In the genomic region with DNA sequence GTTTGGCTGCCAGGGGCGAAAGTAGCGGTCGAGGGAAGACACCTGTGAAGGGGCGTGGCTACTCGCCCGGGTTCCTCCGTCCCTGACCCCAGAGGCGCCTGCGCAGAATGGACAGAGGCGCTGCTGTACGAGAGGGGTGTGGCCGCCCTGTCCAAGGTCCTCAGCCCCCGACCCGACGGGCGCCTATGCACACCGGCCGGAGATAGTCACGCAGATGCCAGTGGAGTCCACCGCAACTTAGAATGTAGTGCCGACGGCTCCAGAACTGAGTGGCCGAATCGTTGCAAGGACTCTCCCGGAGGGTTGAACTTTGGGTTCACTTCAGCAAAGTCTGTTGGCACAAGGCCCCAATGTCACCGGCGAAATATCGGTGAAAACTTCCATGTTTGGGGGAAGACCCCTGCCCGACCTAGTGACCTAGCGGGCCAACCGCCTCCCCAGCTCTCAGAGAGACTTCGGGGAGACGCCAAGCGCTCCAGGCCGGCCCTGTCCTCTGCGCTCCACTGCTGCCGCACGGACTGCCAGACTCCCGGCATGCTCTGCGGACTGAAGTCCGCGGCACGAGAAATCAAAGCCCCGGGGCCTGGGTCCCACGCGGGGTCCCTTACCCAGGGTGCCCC, we compare ENCODE assay signal across 8 cellular contexts. TPM values are rescaled to one million over a fixed set of nuclear protein-coding genes. Genes with fewer than 3 reads are reported as not detected.
DNase-seq lines count a peak whose midpoint lies in the region; ATAC-seq and TF ChIP-seq lines count a peak whose summit lies in the region.

No MANE protein-coding gene starts in this region.

- peaks cover 7% of the 10 kb centered on the region for H3K4me1 Mint-ChIP-seq in endothelial cell (ENCODE audit: unreplicated experiment)

- peak overlapping the region; percentile 98 for H3K27ac Mint-ChIP-seq in endothelial cell (ENCODE audit: unreplicated experiment)

- no peaks in the 10 kb centered on the region for H3K27me3 Mint-ChIP-seq in endothelial cell (ENCODE audit: unreplicated experiment)

- H3K9me3 ChIP-seq in mononuclear cell (ENCODE audit: low read depth, low read length), result no peaks in the 10 kb centered on the region

- peaks cover 12% of the 10 kb centered on the region for H3K27me3 ChIP-seq in mononuclear cell (ENCODE audit: insufficient read depth, low read length)

- ATAC-seq in GM19351 (IDR thresholded peaks at IDR 0.05; ENCODE audit: unreplicated experiment) (peak; percentile 47), HG03469 (IDR thresholded peaks at IDR 0.05; ENCODE audit: unreplicated experiment) (peak; percentile 38)

- peak; percentile 76 for DNase-seq in AG20443 (ENCODE audit: low spot score)
- peak; percentile 95 for DNase-seq in NCI-H69 (lab: John Stamatoyannopoulos, UW)
- peak; percentile 70 for DNase-seq in activated CD8-positive, alpha-beta memory T cell treated with anti-CD3 and anti-CD28 coated beads, Interleukin-2, amount 50 U/mL, for 4 hours
- DNase-seq in endothelial cell (ENCODE audit: low spot score), result peak; percentile 87
- peak; percentile 34 to 58 for DNase-seq in stimulated activated CD8-positive, alpha-beta memory T cell treated with anti-CD3 and anti-CD28 coated beads, Interleukin-2, amount 100 ng/mL, for 1 hour (ENCODE audit: low read depth in 2 of 2)

- TF ChIP-seq CTCF in endothelial cell (IDR thresholded peaks at IDR 0.05; ENCODE audit: unreplicated experiment), result no peak

- H3K4me1 ChIP-seq in mononuclear cell (ENCODE audit: insufficient read depth, low read length), result peaks cover 44% of the 10 kb centered on the region

- peak overlapping the region; percentile 64 for H3K4me3 ChIP-seq in mononuclear cell (ENCODE audit: low read length)

- no peaks in the 10 kb centered on the region for H3K9me3 Mint-ChIP-seq in endothelial cell (ENCODE audit: unreplicated experiment)

- no peaks in the 10 kb centered on the region for H3K36me3 Mint-ChIP-seq in endothelial cell (ENCODE audit: low read depth, unreplicated experiment)

- H3K4me3 Mint-ChIP-seq in endothelial cell (ENCODE audit: unreplicated experiment), result peak overlapping the region; percentile 92

RNA-seq across cellular contexts. Expression of gene RNU6-7, which starts 0.5 kb away (rescaled TPM):
- total RNA-seq in endothelial cell (ENCODE audit: unreplicated experiment), result not detected
- total RNA-seq in mononuclear cell, result not detected

RNA-seq across cellular contexts. Expression of gene RNU6-8, which starts 1.8 kb away (rescaled TPM):
- total RNA-seq in endothelial cell (ENCODE audit: unreplicated experiment), result not detected
- total RNA-seq in mononuclear cell, result not detected

Comparison
In these comparisons a context has a peak if more than half of its experiments do, and no peak if none do; other contexts are left out.
1. Peak in every context shown above with its lines: DNase-seq, ATAC-seq and H3K4me3 ChIP-seq.